12 cellular contexts compared by ENCODE assay signal in the genomic region with DNA sequence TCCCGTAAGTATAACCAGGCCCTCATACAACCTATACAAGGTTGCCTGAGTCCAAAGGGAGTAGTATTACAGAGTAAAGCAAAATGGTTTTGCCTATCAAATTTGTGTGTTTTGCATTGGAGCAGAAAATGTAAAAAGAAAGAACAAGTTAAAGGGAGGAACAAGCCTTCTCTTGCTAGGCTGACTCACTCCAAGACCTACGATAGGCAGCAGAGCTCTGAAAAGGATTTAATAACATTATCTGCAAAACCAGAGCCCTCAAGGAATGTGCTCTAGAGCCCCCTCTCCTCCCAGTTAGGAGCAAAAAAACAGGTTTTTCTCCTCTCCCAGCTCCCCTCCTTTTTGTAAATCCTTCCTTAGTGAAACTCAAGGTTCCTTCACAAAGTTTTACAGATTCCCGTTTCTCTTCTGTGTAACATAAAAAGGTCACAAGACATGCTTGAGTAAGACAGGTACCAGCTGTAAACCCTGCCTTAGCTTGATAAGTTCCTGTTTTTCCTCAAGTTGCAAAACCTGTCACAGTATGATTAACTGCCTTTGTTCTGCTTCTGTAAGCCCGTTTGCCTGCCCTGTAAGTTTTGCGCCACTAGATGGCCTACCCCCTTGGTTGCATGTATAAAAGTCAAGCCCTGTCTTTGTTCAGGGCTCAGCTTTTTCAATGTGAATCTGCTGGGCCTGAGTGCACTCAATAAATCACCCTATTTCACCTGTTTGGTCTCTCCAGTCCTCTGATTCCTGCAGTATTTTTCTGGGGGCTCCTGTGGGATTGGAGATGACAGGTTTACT.
DNase-seq lines count a peak whose midpoint lies in the region; ATAC-seq and TF ChIP-seq lines count a peak whose summit lies in the region.
"Had no signal": no experiment of that assay in that cellular context is flagged by ENCODE, and none has a peak within 500 bp of the region (broad histone marks: within the 10 kb centered on the region; RNA-seq: fewer than 3 reads in every experiment).

No MANE protein-coding gene starts in this region.

- no CpG with 5 or more reads among the region's 5 CpGs for WGBS in iPS DF 6.9 (ENCODE audit: insufficient coverage, insufficient read length)

- H3K27me3 ChIP-seq in GM06990 (replicated peaks; ENCODE audit: control insufficient read depth, insufficient read depth, low read length), result no peaks in the 10 kb centered on the region
- H3K27me3 ChIP-seq in RWPE2 (ENCODE audit: insufficient read depth, poor library complexity, severe bottlenecking), result no peaks in the 10 kb centered on the region
- no peaks in the 10 kb centered on the region for H3K27me3 ChIP-seq in iPS DF 6.9 (ENCODE audit: control insufficient read depth, insufficient read depth, low read length)
- H3K27me3 ChIP-seq in H7 (ENCODE audit: control insufficient read depth, insufficient read depth, low read length), result no peaks in the 10 kb centered on the region

- peak; percentile 45 for ATAC-seq in HG03159 (IDR thresholded peaks at IDR 0.05; ENCODE audit: unreplicated experiment)
- ATAC-seq in RWPE2 (ENCODE audit: low read depth), result no peak; the same call in 2 of the 3 replicates

- no peak overlapping the region for H3K27ac ChIP-seq in RWPE2 (ENCODE audit: poor library complexity, severe bottlenecking)
- no peak overlapping the region for H3K27ac ChIP-seq in iPS DF 6.9 (ENCODE audit: low read length)
- H3K27ac ChIP-seq: left ventricle myocardium inferior, thoracic aorta had no signal

- H3K4me3 ChIP-seq in GM06990 (replicated peaks; ENCODE audit: low read depth, low read length), result no peak overlapping the region
- no peak overlapping the region for H3K4me3 ChIP-seq in RWPE2 (ENCODE audit: severe bottlenecking)
- no peak overlapping the region for H3K4me3 ChIP-seq in iPS DF 6.9 (ENCODE audit: low read length)
- no peak overlapping the region for H3K4me3 ChIP-seq in H7 (ENCODE audit: insufficient read depth, low read depth, low read length)
- H3K4me3 ChIP-seq: left ventricle myocardium inferior, thoracic aorta had no signal

- TF ChIP-seq CTCF in GM06990 (IDR thresholded peaks at IDR 0.05; ENCODE audit: insufficient read depth, low read length, poor library complexity, severe bottlenecking) (peak; percentile 19), RWPE2 (IDR thresholded peaks at IDR 0.05; ENCODE audit: poor library complexity, severe bottlenecking) (peak; percentile 11)

- H3K4me1 ChIP-seq in RWPE2 (ENCODE audit: insufficient read depth, poor library complexity, severe bottlenecking) (no peaks in the 10 kb centered on the region), iPS DF 6.9 (ENCODE audit: control insufficient read depth, insufficient read depth, low read length) (no peaks in the 10 kb centered on the region)
- H3K4me1 ChIP-seq: left ventricle myocardium inferior had no signal

- no peak for DNase-seq in GM06990 (ENCODE audit: extremely low read depth, insufficient read length)
- DNase-seq in RWPE2 (ENCODE audit: low spot score), result no peak
- DNase-seq in iPS DF 6.9 (ENCODE audit: low read depth, low spot score), result peak; percentile 11
- no peak for DNase-seq in C1 segment of cervical spinal cord (lab: John Stamatoyannopoulos, UW)
- no peak for DNase-seq in NCI-H345 treated with DMSO at 0.1 percent for 48 hours (lab: John Stamatoyannopoulos, UW; ENCODE audit: unreplicated experiment)
- no peak for DNase-seq in NCI-H1930 (lab: John Stamatoyannopoulos, UW)
- DNase-seq in H7, result no peak
- DNase-seq: effector CD4-positive, alpha-beta T cell; left ventricle myocardium inferior; NCI-H446 had no signal

- H3K9me3 ChIP-seq in RWPE2 (ENCODE audit: severe bottlenecking) (no peaks in the 10 kb centered on the region), iPS DF 6.9 (ENCODE audit: control insufficient read depth, insufficient read depth, low read length) (no peaks in the 10 kb centered on the region; the same call in none of the 2 replicates)
- H3K9me3 ChIP-seq: thoracic aorta had no signal

- H3K36me3 ChIP-seq in GM06990 (ENCODE audit: control insufficient read depth, insufficient read depth, low read length), result no peaks in the 10 kb centered on the region
- no peaks in the 10 kb centered on the region; the same call in 1 of the 2 replicates for H3K36me3 ChIP-seq in RWPE2 (ENCODE audit: low read depth)
- no peaks in the 10 kb centered on the region for H3K36me3 ChIP-seq in iPS DF 6.9 (ENCODE audit: control insufficient read depth, insufficient read depth, low read length)
- H3K36me3 ChIP-seq in H7 (replicated peaks; ENCODE audit: control insufficient read depth, insufficient read depth, low read length), result no peaks in the 10 kb centered on the region
- H3K36me3 ChIP-seq: left ventricle myocardium inferior, thoracic aorta had no signal
